ENCODE assay signal across 8 cellular contexts in the genomic region with DNA sequence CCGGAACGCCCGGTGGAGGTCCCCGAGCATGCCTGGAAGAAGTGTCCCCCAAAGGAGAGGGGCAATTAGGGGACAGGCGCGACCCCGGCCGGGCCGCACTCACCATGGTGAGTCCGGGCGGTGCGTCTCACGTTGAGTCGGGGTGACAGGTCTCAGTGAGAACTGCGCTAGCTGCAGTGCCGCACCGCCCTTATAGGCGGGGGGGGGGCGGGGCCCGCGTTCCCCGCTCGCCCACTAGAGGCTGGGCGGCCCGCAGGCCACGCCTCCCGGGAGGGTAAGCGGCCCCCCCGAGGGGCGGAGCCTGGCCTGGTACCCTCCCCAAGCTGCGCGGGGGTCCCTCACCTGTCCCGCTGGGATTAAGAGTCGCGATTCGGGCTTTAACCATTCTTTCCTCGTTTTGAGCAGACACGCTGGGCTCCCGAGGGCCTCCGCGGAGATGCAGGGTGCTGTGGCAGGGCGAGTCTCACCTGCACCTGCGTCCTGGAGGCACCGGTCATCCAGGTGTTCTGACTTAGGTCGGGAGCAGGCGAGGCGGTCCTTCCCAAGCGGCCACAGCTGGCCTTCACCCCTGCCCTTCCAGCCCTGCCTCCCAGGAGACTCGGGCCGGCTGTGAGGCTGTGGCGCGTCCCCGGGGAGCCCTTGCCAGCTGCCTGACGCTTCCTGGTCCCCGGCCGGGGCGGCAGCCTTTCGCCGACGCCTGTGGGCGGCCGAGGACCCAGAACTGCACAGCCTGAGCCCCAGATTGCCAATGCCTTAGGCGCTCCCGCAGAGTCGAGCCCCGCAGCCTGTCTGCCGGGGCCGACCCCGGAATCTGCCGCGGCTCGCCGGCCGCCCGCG. TPM values are rescaled to one million over a fixed set of nuclear protein-coding genes. Genes with fewer than 3 reads are reported as not detected.
DNase-seq lines count a peak whose midpoint lies in the region; ATAC-seq and TF ChIP-seq lines count a peak whose summit lies in the region.

A gene (minus strand): TSS at position 166 of the 837 bp plus-strand sequence. CDS start 60 bp downstream, at position 106.

- H3K27me3 Mint-ChIP-seq in activated T-helper 2 cell treated with anti-CD3 and anti-CD28 coated beads, Interferon-gamma antibody, Interleukin-2, Interleukin-4, amounts not matched to agents 10 μg/mL and 5 μg/mL and 100 μg/mL, durations not matched to agents 14 hours and 24 hours and 36 hours (ENCODE audit: low read depth), result no peaks in the 10 kb centered on the region
- peaks cover 89% of the 10 kb centered on the region for H3K27me3 Mint-ChIP-seq in nephron progenitor cell (ENCODE audit: low read depth, poor library complexity)
- no peaks in the 10 kb centered on the region for H3K27me3 Mint-ChIP-seq in stimulated activated naive CD8-positive, alpha-beta T cell treated with anti-CD3 and anti-CD28 coated beads, Interleukin-15, Interleukin-2, amounts not matched to agents 100 ng/mL and 50 ng/mL, for 24 hours

- H3K27ac ChIP-seq in RWPE2 (ENCODE audit: poor library complexity, severe bottlenecking), result peak within 1 kb of the TSS; percentile 97

- peaks cover 25% of the 10 kb centered on the region for H3K36me3 ChIP-seq in RWPE2 (ENCODE audit: low read depth)

- peak within 1 kb of the TSS; percentile 67 for H3K4me3 ChIP-seq in RWPE2 (ENCODE audit: severe bottlenecking)

- DNase-seq in DMS153 treated with DMSO at 0.1 percent for 48 hours (lab: John Stamatoyannopoulos, UW; ENCODE audit: unreplicated experiment), result peak; percentile 73
- peak; percentile 83 for DNase-seq in RWPE2 (ENCODE audit: low spot score)
- DNase-seq in activated T-helper 2 cell treated with anti-CD3 and anti-CD28 coated beads, Interferon-gamma antibody, Interleukin-2, Interleukin-4, amounts not matched to agents 10 μg/mL and 5 μg/mL and 100 μg/mL, durations not matched to agents 14 hours and 24 hours and 36 hours (ENCODE audit: low spot score), result peak; percentile 84
- peak; percentile 35 for DNase-seq in fibroblast of peridontal ligament (ENCODE audit: extremely low read depth)
- peak; percentile 67 for DNase-seq in nephron progenitor cell

- no peak for TF ChIP-seq RAD21 in Ishikawa (IDR thresholded peaks at IDR 0.05; ENCODE audit: low read depth)

- ATAC-seq in GM21526 (IDR thresholded peaks at IDR 0.05; ENCODE audit: low FRiP score, unreplicated experiment) (peak; percentile 48), RWPE2 (ENCODE audit: low read depth) (peak; percentile 50)

- no peaks in the 10 kb centered on the region for H3K9me3 ChIP-seq in RWPE2 (ENCODE audit: severe bottlenecking)

- H3K4me1 Mint-ChIP-seq in activated T-helper 2 cell treated with anti-CD3 and anti-CD28 coated beads, Interferon-gamma antibody, Interleukin-2, Interleukin-4, amounts not matched to agents 10 μg/mL and 5 μg/mL and 100 μg/mL, durations not matched to agents 14 hours and 24 hours and 36 hours (ENCODE audit: low read depth), result peaks cover 46% of the 10 kb centered on the region
- peaks cover 32% of the 10 kb centered on the region for H3K4me1 Mint-ChIP-seq in nephron progenitor cell
- peaks cover 55% of the 10 kb centered on the region for H3K4me1 Mint-ChIP-seq in stimulated activated naive CD8-positive, alpha-beta T cell treated with anti-CD3 and anti-CD28 coated beads, Interleukin-15, Interleukin-2, amounts not matched to agents 100 ng/mL and 50 ng/mL, for 24 hours (ENCODE audit: low read depth)

- H3K27ac Mint-ChIP-seq in activated T-helper 2 cell treated with anti-CD3 and anti-CD28 coated beads, Interferon-gamma antibody, Interleukin-2, Interleukin-4, amounts not matched to agents 10 μg/mL and 5 μg/mL and 100 μg/mL, durations not matched to agents 14 hours and 24 hours and 36 hours, result peak within 1 kb of the TSS; percentile 92
- H3K27ac Mint-ChIP-seq in nephron progenitor cell, result no peak within 1 kb of the TSS
- H3K27ac Mint-ChIP-seq in stimulated activated naive CD8-positive, alpha-beta T cell treated with anti-CD3 and anti-CD28 coated beads, Interleukin-15, Interleukin-2, amounts not matched to agents 100 ng/mL and 50 ng/mL, for 24 hours, result peak within 1 kb of the TSS; percentile 98

- TF ChIP-seq EP300 in Ishikawa (IDR thresholded peaks at IDR 0.05; ENCODE audit: borderline replicate concordance), result no peak

- TF ChIP-seq CTCF in RWPE2 (IDR thresholded peaks at IDR 0.05; ENCODE audit: poor library complexity, severe bottlenecking), result no peak
- no peak for TF ChIP-seq CTCF in nephron progenitor cell (IDR thresholded peaks at IDR 0.05)

- H3K4me1 ChIP-seq in RWPE2 (ENCODE audit: insufficient read depth, poor library complexity, severe bottlenecking), result peaks cover 32% of the 10 kb centered on the region

- H3K36me3 Mint-ChIP-seq in activated T-helper 2 cell treated with anti-CD3 and anti-CD28 coated beads, Interferon-gamma antibody, Interleukin-2, Interleukin-4, amounts not matched to agents 10 μg/mL and 5 μg/mL and 100 μg/mL, durations not matched to agents 14 hours and 24 hours and 36 hours (ENCODE audit: low read depth), result peaks cover 43% of the 10 kb centered on the region
- no peaks in the 10 kb centered on the region for H3K36me3 Mint-ChIP-seq in nephron progenitor cell (ENCODE audit: low read depth)
- H3K36me3 Mint-ChIP-seq in stimulated activated naive CD8-positive, alpha-beta T cell treated with anti-CD3 and anti-CD28 coated beads, Interleukin-15, Interleukin-2, amounts not matched to agents 100 ng/mL and 50 ng/mL, for 24 hours (ENCODE audit: low read depth), result peaks cover 37% of the 10 kb centered on the region

- no peaks in the 10 kb centered on the region for H3K27me3 ChIP-seq in RWPE2 (ENCODE audit: insufficient read depth, poor library complexity, severe bottlenecking)

- intact Hi-C loops in activated T-helper 2 cell treated with anti-CD3 and anti-CD28 coated beads, Interferon-gamma antibody, Interleukin-2, Interleukin-4, amounts not matched to agents 10 μg/mL and 5 μg/mL and 100 μg/mL, durations not matched to agents 14 hours and 24 hours and 36 hours (cut with micrococcal nuclease), result loop anchor here (1.0 to 10.0 kb wide), 9 partner anchors 9 to 849 kb away; a partner anchor contains a TSS

- no peaks in the 10 kb centered on the region for H3K9me3 Mint-ChIP-seq in activated T-helper 2 cell treated with anti-CD3 and anti-CD28 coated beads, Interferon-gamma antibody, Interleukin-2, Interleukin-4, amounts not matched to agents 10 μg/mL and 5 μg/mL and 100 μg/mL, durations not matched to agents 14 hours and 24 hours and 36 hours
- no peaks in the 10 kb centered on the region for H3K9me3 Mint-ChIP-seq in nephron progenitor cell
- H3K9me3 Mint-ChIP-seq in stimulated activated naive CD8-positive, alpha-beta T cell treated with anti-CD3 and anti-CD28 coated beads, Interleukin-15, Interleukin-2, amounts not matched to agents 100 ng/mL and 50 ng/mL, for 24 hours, result no peaks in the 10 kb centered on the region

- H3K4me3 Mint-ChIP-seq in activated T-helper 2 cell treated with anti-CD3 and anti-CD28 coated beads, Interferon-gamma antibody, Interleukin-2, Interleukin-4, amounts not matched to agents 10 μg/mL and 5 μg/mL and 100 μg/mL, durations not matched to agents 14 hours and 24 hours and 36 hours (ENCODE audit: low read depth), result peak within 1 kb of the TSS; percentile 77
- peak within 1 kb of the TSS; percentile 76 for H3K4me3 Mint-ChIP-seq in nephron progenitor cell
- H3K4me3 Mint-ChIP-seq in stimulated activated naive CD8-positive, alpha-beta T cell treated with anti-CD3 and anti-CD28 coated beads, Interleukin-15, Interleukin-2, amounts not matched to agents 100 ng/mL and 50 ng/mL, for 24 hours, result peak within 1 kb of the TSS; percentile 87

TF ChIP-seq in Ishikawa, 13 proteins besides CTCF, POLR2A, EP300 and RAD21:
- TF ChIP-seq ZBTB7A (IDR thresholded peaks at IDR 0.05; ENCODE audit: low read depth) (peak; percentile 94), CEBPB (IDR thresholded peaks at IDR 0.05) (no peak), CREB1 (IDR thresholded peaks at IDR 0.05; ENCODE audit: low read depth) (no peak), TCF12 (IDR thresholded peaks at IDR 0.05; ENCODE audit: low read depth) (0 out of 2 replicates have a peak, but pooled peaks have one; percentile 41), TAF1 (IDR thresholded peaks at IDR 0.05; ENCODE audit: low read depth) (0 out of 2 replicates have a peak, but pooled peaks have one; percentile 25), NFIC (IDR thresholded peaks at IDR 0.05) (no peak)
- TF ChIP-seq, protein P1, sequence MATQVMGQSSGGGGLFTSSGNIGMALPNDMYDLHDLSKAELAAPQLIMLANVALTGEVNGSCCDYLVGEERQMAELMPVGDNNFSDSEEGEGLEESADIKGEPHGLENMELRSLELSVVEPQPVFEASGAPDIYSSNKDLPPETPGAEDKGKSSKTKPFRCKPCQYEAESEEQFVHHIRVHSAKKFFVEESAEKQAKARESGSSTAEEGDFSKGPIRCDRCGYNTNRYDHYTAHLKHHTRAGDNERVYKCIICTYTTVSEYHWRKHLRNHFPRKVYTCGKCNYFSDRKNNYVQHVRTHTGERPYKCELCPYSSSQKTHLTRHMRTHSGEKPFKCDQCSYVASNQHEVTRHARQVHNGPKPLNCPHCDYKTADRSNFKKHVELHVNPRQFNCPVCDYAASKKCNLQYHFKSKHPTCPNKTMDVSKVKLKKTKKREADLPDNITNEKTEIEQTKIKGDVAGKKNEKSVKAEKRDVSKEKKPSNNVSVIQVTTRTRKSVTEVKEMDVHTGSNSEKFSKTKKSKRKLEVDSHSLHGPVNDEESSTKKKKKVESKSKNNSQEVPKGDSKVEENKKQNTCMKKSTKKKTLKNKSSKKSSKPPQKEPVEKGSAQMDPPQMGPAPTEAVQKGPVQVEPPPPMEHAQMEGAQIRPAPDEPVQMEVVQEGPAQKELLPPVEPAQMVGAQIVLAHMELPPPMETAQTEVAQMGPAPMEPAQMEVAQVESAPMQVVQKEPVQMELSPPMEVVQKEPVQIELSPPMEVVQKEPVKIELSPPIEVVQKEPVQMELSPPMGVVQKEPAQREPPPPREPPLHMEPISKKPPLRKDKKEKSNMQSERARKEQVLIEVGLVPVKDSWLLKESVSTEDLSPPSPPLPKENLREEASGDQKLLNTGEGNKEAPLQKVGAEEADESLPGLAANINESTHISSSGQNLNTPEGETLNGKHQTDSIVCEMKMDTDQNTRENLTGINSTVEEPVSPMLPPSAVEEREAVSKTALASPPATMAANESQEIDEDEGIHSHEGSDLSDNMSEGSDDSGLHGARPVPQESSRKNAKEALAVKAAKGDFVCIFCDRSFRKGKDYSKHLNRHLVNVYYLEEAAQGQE (IDR thresholded peaks at IDR 0.05; ENCODE audit: low read depth), result no peak
- TF ChIP-seq, protein P2, sequence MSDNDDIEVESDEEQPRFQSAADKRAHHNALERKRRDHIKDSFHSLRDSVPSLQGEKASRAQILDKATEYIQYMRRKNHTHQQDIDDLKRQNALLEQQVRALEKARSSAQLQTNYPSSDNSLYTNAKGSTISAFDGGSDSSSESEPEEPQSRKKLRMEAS (IDR thresholded peaks at IDR 0.05), result peak; percentile 30
TF ChIP-seq in Ishikawa: peak in this region for 4.

RNA-seq across cellular contexts. Expression of the gene that starts here (rescaled TPM):
- 220 and 231 TPM in 2 replicates for total RNA-seq in activated T-helper 2 cell treated with anti-CD3 and anti-CD28 coated beads, Interferon-gamma antibody, Interleukin-2, Interleukin-4, amounts not matched to agents 10 μg/mL and 5 μg/mL and 100 μg/mL, durations not matched to agents 14 hours and 24 hours and 36 hours

Comparison
In these comparisons a context has a peak if more than half of its experiments do, and no peak if none do; other contexts are left out.
1. Peak in every context shown above with its lines: DNase-seq, ATAC-seq, H3K4me3 ChIP-seq and H3K27ac ChIP-seq.